12 cellular contexts compared by ENCODE assay signal in the genomic region with DNA sequence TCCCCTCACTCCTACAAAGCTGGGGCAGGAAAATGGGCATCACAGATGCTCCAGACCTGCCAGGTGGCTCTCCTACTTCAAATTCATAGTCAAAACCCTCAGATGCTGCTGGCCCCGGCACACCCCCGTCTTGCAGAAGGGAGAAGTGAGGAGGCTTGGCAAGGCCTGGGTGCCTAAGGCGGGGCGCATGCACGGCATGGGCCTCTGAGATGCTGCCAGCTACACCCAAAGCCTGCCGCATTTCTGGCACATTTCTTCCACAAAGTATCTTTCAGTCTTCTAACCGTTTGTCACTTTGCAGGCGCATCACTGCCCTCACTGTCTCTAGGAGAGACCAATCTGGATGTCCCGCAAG. TPM values are rescaled to one million over a fixed set of nuclear protein-coding genes. Genes with fewer than 3 reads are reported as not detected.
A peak's percentile ranks its signal among the peaks of the same experiment; 100 is the strongest.
DNase-seq lines count a peak whose midpoint lies in the region; ATAC-seq, FAIRE-seq and TF ChIP-seq lines count a peak whose summit lies in the region.
"Had no signal": no experiment of that assay in that cellular context is flagged by ENCODE, and none has a peak within 500 bp of the region (broad histone marks: within the 10 kb centered on the region; RNA-seq: fewer than 3 reads in every experiment).

No MANE protein-coding gene starts in this region.

- DNase-seq in A549 (ENCODE audit: low read depth in 1 of 2, low spot score in 1 of 2): no peak
- DNase-seq in PC-3: no peak
- no peak for DNase-seq in coronary artery (ENCODE audit: low spot score)
- no peak for DNase-seq in osteocyte (ENCODE audit: extremely low spot score, unreplicated experiment)
- no peak for DNase-seq in D341Med (ENCODE audit: low spot score)
- no peak for DNase-seq in kidney
- DNase-seq: activated gamma-delta T cell treated with Interleukin-2 at 50 U/mL for 16 hours, Calu3, NCI-H1048 had no signal

- peak overlapping the region; percentile 97 for H3K27ac Mint-ChIP-seq in osteocyte (ENCODE audit: unreplicated experiment)

- WGBS in A549 (ENCODE audit: missing lambda C conversion rate): 89% methylated on average over 9 of the region's 9 CpGs

- CTCF ChIA-PET in A549 (lab: Yijun Ruan, JAX): interaction anchor here (1.1 to 1.6 kb wide), 3 partner anchors 9 to 32 kb away, joined by 3 to 5 read pairs (median 3); no protein-coding TSS in a partner anchor
- CTCF ChIA-PET in PC-3 (lab: Charles Lee): no interaction called here

- no peak overlapping the region for H3K4me3 Mint-ChIP-seq in osteocyte (ENCODE audit: unreplicated experiment)

- H3K4me2 ChIP-seq in A549 (peak overlapping the region; percentile 55; the same call in 1 of the 3 replicates), PC-3 (ENCODE audit: low read length) (peak overlapping the region; percentile 67)

- H3K36me3 ChIP-seq in PC-3 (ENCODE audit: low read depth, low read length) (peaks cover 39% of the 10 kb centered on the region), kidney (ENCODE audit: control insufficient read depth in 1 of 2, insufficient read depth in 2 of 2, low read length in 2 of 2) (peaks cover 40 to 65% of the 10 kb centered on the region in 2 donors)

- no peak for TF ChIP-seq POLR2A in A549 (IDR thresholded peaks at IDR 0.05; ENCODE audit: low read length)

- H3K9ac ChIP-seq in PC-3 (ENCODE audit: low read length) (peak overlapping the region; percentile 74), kidney (ENCODE audit: low read length in 2 of 2) (peak overlapping the region in 1 of 2 donors; percentile 44)
- H3K9ac ChIP-seq: parathyroid adenoma had no signal

- no peaks in the 10 kb centered on the region for H3K27me3 Mint-ChIP-seq in osteocyte (ENCODE audit: unreplicated experiment)

- BruUV-seq in PC-3 (replicated peaks; lab: Mats Ljungman, UMichigan): no TSS peak

- TF ChIP-seq RAD21 in A549 (conservative IDR thresholded peaks at IDR 0.05 in 1 of 2, IDR thresholded peaks at IDR 0.05 in 1 of 2): no peak

- H3K27ac ChIP-seq in A549: peak overlapping the region in 1 of 2 experiments; percentile 82; a peak in 3 of 6 replicates
- H3K27ac ChIP-seq in PC-3 (ENCODE audit: low read length): peak overlapping the region; percentile 99
- H3K27ac ChIP-seq in coronary artery: peak overlapping the region; percentile 86 to 93
- H3K27ac ChIP-seq in kidney (ENCODE audit: low read depth in 2 of 2, low read length in 2 of 2): peak overlapping the region in 1 of 2 donors; percentile 13
- H3K27ac ChIP-seq: parathyroid adenoma had no signal

- intact Hi-C loops in PC-3 (cut with micrococcal nuclease) (no loop called here), kidney (cut with DNase I) (no loop called here)

- no peaks in the 10 kb centered on the region for H3K9me2 ChIP-seq in PC-3 (replicated peaks; ENCODE audit: low read length)

- no peaks in the 10 kb centered on the region for H3K9me3 Mint-ChIP-seq in osteocyte (ENCODE audit: unreplicated experiment)

- TF ChIP-seq CTCF in A549 (IDR thresholded peaks at IDR 0.05) (no peak), PC-3 (conservative IDR thresholded peaks at IDR 0.05; ENCODE audit: low read depth, low read length) (no peak), coronary artery (IDR thresholded peaks at IDR 0.05) (no peak), osteocyte (IDR thresholded peaks at IDR 0.05) (no peak), kidney (IDR thresholded peaks at IDR 0.05; ENCODE audit: borderline replicate concordance, extremely low read depth, insufficient read depth) (no peak)

- H2AFZ ChIP-seq in PC-3 (ENCODE audit: low read length): no peak overlapping the region
- H2AFZ ChIP-seq: parathyroid adenoma had no signal

- peaks cover 98% of the 10 kb centered on the region for H3K4me1 Mint-ChIP-seq in osteocyte (ENCODE audit: unreplicated experiment)

- TF ChIP-seq EP300 in A549 (IDR thresholded peaks at IDR 0.05): no peak

- no peak; a peak in 1 of 6 replicates for ATAC-seq in A549
- ATAC-seq in PC-3: no peak
- ATAC-seq in GM21576 (IDR thresholded peaks at IDR 0.05; ENCODE audit: unreplicated experiment): no peak
- no peak for ATAC-seq in GM21526 (IDR thresholded peaks at IDR 0.05; ENCODE audit: low FRiP score, unreplicated experiment)

- no peak for FAIRE-seq in A549 (lab: Jason Lieb, UNC)
- no peak for FAIRE-seq in kidney (lab: Jason Lieb, UNC)

- POLR2A ChIA-PET in A549 (lab: Yijun Ruan, JAX): interaction anchor here (1.5 kb wide), 1 partner anchor 20 kb away, joined by 7 read pairs; a partner anchor contains a TSS
- POLR2A ChIA-PET in PC-3 (lab: Charles Lee; ENCODE audit: unreplicated experiment): interaction anchor here (0.6 kb wide), 1 partner anchor 15 kb away, joined by 3 read pairs; no protein-coding TSS in a partner anchor

- peaks cover 76% of the 10 kb centered on the region for H3K79me2 ChIP-seq in PC-3 (ENCODE audit: low read length)
- H3K79me2 ChIP-seq: parathyroid adenoma had no signal

- H3K9me3 ChIP-seq in A549: no peaks in the 10 kb centered on the region
- H3K9me3 ChIP-seq in PC-3 (ENCODE audit: low read length): no peaks in the 10 kb centered on the region
- no peaks in the 10 kb centered on the region for H3K9me3 ChIP-seq in kidney (ENCODE audit: control insufficient read depth in 1 of 2, low read length in 2 of 2)

- H3K4me3 ChIP-seq in A549: no peak overlapping the region
- H3K4me3 ChIP-seq in PC-3 (ENCODE audit: low read length): peak overlapping the region; percentile 32; the same call in 1 of the 2 replicates
- H3K4me3 ChIP-seq in coronary artery: peak overlapping the region; percentile 42
- no peak overlapping the region for H3K4me3 ChIP-seq in kidney (ENCODE audit: low read length in 2 of 2)

- no peaks in the 10 kb centered on the region for H3K27me3 ChIP-seq in PC-3 (ENCODE audit: low read length)

- H3K4me1 ChIP-seq in A549 (peaks cover 26% of the 10 kb centered on the region), PC-3 (ENCODE audit: insufficient read depth, low read length) (peaks cover 45% of the 10 kb centered on the region), kidney (ENCODE audit: control insufficient read depth in 1 of 2, insufficient read depth in 1 of 2, low read depth in 1 of 2, low read length in 2 of 2) (peaks cover 36 to 51% of the 10 kb centered on the region in 2 donors)
- H3K4me1 ChIP-seq: parathyroid adenoma had no signal

- H4K20me1 ChIP-seq in PC-3 (ENCODE audit: low read length): no peaks in the 10 kb centered on the region

- peaks cover 5% of the 10 kb centered on the region for H3F3A ChIP-seq in PC-3 (ENCODE audit: low read length, unreplicated experiment)

- peaks cover 50% of the 10 kb centered on the region for H3K36me3 Mint-ChIP-seq in osteocyte (ENCODE audit: unreplicated experiment)

TF ChIP-seq in A549, 52 proteins besides CTCF, POLR2A, EP300 and RAD21 (continues in another document):
- no peak for TF ChIP-seq HOXB13 (CRISPR knock-in tag; IDR thresholded peaks at IDR 0.05; ENCODE audit: low read depth)
- TF ChIP-seq KDM5A (IDR thresholded peaks at IDR 0.05): no peak
- no peak for TF ChIP-seq POLR2AphosphoS2 (conservative IDR thresholded peaks at IDR 0.05; ENCODE audit: low read length)
- TF ChIP-seq JUNB (IDR thresholded peaks at IDR 0.05): no peak
- TF ChIP-seq ZNF302 (CRISPR knock-in tag; IDR thresholded peaks at IDR 0.05): no peak
- TF ChIP-seq TP53 (CRISPR knock-in tag; IDR thresholded peaks at IDR 0.05): no peak
- no peak for TF ChIP-seq ESRRA (IDR thresholded peaks at IDR 0.05; ENCODE audit: borderline replicate concordance, low read length)
- TF ChIP-seq BHLHE40 (IDR thresholded peaks at IDR 0.05; ENCODE audit: low read depth, low read length): no peak
- TF ChIP-seq NFE2L2 (conservative IDR thresholded peaks at IDR 0.05; ENCODE audit: low read length): no peak
- no peak for TF ChIP-seq MAFK (IDR thresholded peaks at IDR 0.05; ENCODE audit: partially characterized antibody)
- no peak for TF ChIP-seq MAZ (IDR thresholded peaks at IDR 0.05; ENCODE audit: borderline replicate concordance, low read depth, low read length)
- TF ChIP-seq, protein P1, sequence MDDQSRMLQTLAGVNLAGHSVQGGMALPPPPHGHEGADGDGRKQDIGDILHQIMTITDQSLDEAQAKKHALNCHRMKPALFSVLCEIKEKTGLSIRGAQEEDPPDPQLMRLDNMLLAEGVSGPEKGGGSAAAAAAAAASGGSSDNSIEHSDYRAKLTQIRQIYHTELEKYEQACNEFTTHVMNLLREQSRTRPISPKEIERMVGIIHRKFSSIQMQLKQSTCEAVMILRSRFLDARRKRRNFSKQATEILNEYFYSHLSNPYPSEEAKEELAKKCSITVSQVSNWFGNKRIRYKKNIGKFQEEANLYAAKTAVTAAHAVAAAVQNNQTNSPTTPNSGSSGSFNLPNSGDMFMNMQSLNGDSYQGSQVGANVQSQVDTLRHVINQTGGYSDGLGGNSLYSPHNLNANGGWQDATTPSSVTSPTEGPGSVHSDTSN (IDR thresholded peaks at IDR 0.05): no peak
- TF ChIP-seq CHD4 (IDR thresholded peaks at IDR 0.05; ENCODE audit: borderline replicate concordance): no peak
- no peak for TF ChIP-seq FOXS1 (CRISPR knock-in tag; IDR thresholded peaks at IDR 0.05)
- TF ChIP-seq HDAC2 (IDR thresholded peaks at IDR 0.05): no peak
- TF ChIP-seq, protein P2, sequence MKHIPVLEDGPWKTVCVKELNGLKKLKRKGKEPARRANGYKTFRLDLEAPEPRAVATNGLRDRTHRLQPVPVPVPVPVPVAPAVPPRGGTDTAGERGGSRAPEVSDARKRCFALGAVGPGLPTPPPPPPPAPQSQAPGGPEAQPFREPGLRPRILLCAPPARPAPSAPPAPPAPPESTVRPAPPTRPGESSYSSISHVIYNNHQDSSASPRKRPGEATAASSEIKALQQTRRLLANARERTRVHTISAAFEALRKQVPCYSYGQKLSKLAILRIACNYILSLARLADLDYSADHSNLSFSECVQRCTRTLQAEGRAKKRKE (CRISPR knock-in tag; IDR thresholded peaks at IDR 0.05; ENCODE audit: low read depth): no peak

RNA-seq across cellular contexts. Expression of a gene that starts 19.6 kb away (rescaled TPM):
- polyA plus RNA-seq in A549 (2011; rRNA removed) (207 and 326 TPM in 2 replicates), A549 (2017; fragmentation: RNase III; extraction: RNeasy Plus Mini Kit Qiagen cat#74134 plus additional on column Dnase treatment) (251 to 278 TPM (median 266 TPM) in 3 replicates), kidney (ENCODE audit: insufficient read depth, low read depth, low replicate concordance) (176 TPM)
- polyA plus RNA-seq in A549 (2012; cell fraction: cytosol; rRNA removed): 347 and 391 TPM in 2 replicates
- 453 and 488 TPM in 2 replicates for polyA plus RNA-seq in A549 (2012; cell fraction: nucleus; rRNA removed)
- polyA minus RNA-seq in A549 (2011; rRNA and poly(A)+ RNA removed): 249 and 252 TPM in 2 replicates
- total RNA-seq in PC-3 (2014; rRNA removed) (148 and 150 TPM in 2 replicates), osteocyte (533 and 537 TPM in 2 replicates), kidney (313 TPM)

Comparison
In these comparisons a context has a peak if more than half of its experiments do, and no peak if none do; other contexts are left out.
1. H3K4me3 ChIP-seq: peak in PC-3 (single experiment) and coronary artery (single experiment); none in A549 (single experiment) and kidney (0 of 2).